8 cellular contexts compared by ENCODE assay signal in the genomic region with DNA sequence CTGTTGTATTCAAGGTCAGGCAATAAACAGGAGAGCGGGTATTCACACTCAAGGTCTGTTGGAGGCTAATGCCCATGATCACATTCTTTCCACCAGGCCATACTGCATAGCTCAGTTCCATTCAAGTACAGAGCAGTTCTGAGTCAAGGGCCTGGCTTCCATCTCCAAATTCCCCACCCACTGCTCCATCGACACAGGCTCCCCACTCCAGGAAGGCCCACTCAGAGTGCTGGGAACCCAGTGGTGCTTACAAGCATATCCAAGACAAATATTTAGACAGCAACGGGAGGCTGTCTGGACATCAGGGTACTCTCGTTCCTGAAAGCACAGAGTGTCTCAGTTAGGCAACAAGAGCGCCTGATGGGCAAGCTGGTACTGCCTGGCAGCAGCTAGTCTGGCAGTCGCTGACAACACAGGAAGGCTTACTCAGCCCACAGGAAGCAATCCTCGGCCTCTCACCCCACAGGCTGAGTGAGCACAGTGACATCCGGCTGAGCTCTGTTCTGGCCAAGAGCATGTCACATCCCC. TPM values are rescaled to one million over a fixed set of nuclear protein-coding genes. Genes with fewer than 3 reads are reported as not detected.
DNase-seq lines count a peak whose midpoint lies in the region; ATAC-seq, FAIRE-seq and TF ChIP-seq lines count a peak whose summit lies in the region.

No MANE protein-coding gene starts in this region.

- H3K4me3 Mint-ChIP-seq in Caco-2 (ENCODE audit: unreplicated experiment), result no peak overlapping the region

- no TSS peak for BruUV-seq in Panc1 (replicated peaks; lab: Mats Ljungman, UMichigan)
- BruUV-seq in Caco-2 (replicated peaks; lab: Mats Ljungman, UMichigan), result no TSS peak

- no peaks in the 10 kb centered on the region for H3K27me3 ChIP-seq in Panc1 (ENCODE audit: control insufficient read depth, insufficient read depth, low read length)
- H3K27me3 ChIP-seq in pancreas, result no peaks in the 10 kb centered on the region
- no peaks in the 10 kb centered on the region for H3K27me3 ChIP-seq in Caco-2 (replicated peaks; ENCODE audit: control insufficient read depth, insufficient read depth, low read length)

- 48 to 52% methylated on average over 8 of the region's 8 CpGs for WGBS in pancreas, 2 donors

- H3K4me1 ChIP-seq in Panc1 (ENCODE audit: control insufficient read depth, insufficient read depth, low read length) (peaks cover 8% of the 10 kb centered on the region; the same call in 1 of the 2 replicates), pancreas (peaks cover 0 to 6% (median 0%) of the 10 kb centered on the region in 3 donors), Caco-2 (peaks cover 12% of the 10 kb centered on the region; the same call in 1 of the 2 replicates)

- no peaks in the 10 kb centered on the region for H3K9me3 Mint-ChIP-seq in Caco-2 (ENCODE audit: unreplicated experiment)

- H3K9me3 ChIP-seq in Panc1 (ENCODE audit: control insufficient read depth, insufficient read depth, low read depth, low read length) (no peaks in the 10 kb centered on the region), pancreas (no peaks in the 10 kb centered on the region), Caco-2 (no peaks in the 10 kb centered on the region)

- CTCF ChIA-PET in Panc1 (lab: Charles Lee) (no interaction called here), Caco-2 (lab: Charles Lee) (no interaction called here)

- no peaks in the 10 kb centered on the region for H3K36me3 Mint-ChIP-seq in Caco-2 (ENCODE audit: insufficient read depth, unreplicated experiment)

- DNase-seq in 8988T, result peak; percentile 57
- DNase-seq in Panc1 (ENCODE audit: low read depth, low spot score), result no peak
- DNase-seq in activated effector memory CD4-positive, alpha-beta T cell treated with anti-CD3 and anti-CD28 coated beads, Interleukin-2, amount 50 U/mL, for 16 hours, result peak; percentile 89
- peak; percentile 95 for DNase-seq in foreskin fibroblast
- peak in 3 of 6 donors; percentile 23 to 29 (median 26) for DNase-seq in pancreas
- no peak for DNase-seq in Caco-2

- H3K4me3 ChIP-seq in Panc1 (ENCODE audit: low read depth in 2 of 2, low read length in 2 of 2) (no peak overlapping the region), foreskin fibroblast (ENCODE audit: low read depth in 1 of 2, low read length in 2 of 2) (no peak overlapping the region), pancreas (no peak overlapping the region), Caco-2 (ENCODE audit: low read depth, low read length) (no peak overlapping the region)

- no peak overlapping the region for H3K27ac Mint-ChIP-seq in Caco-2 (ENCODE audit: unreplicated experiment)

- FAIRE-seq in pancreas (lab: Jason Lieb, UNC), result no peak

- TF ChIP-seq CTCF in Panc1 (IDR thresholded peaks at IDR 0.05), result no peak
- TF ChIP-seq CTCF in foreskin fibroblast (IDR thresholded peaks at IDR 0.05; ENCODE audit: low read depth, low read length), result peak; percentile 6
- no peak for TF ChIP-seq CTCF in pancreas (IDR thresholded peaks at IDR 0.05)
- no peak for TF ChIP-seq CTCF in Caco-2 (IDR thresholded peaks at IDR 0.05; ENCODE audit: insufficient read depth in 1 of 2, low read depth in 1 of 2, low read length in 1 of 2, severe bottlenecking in 1 of 2, unreplicated experiment in 1 of 2)

- peaks cover 7% of the 10 kb centered on the region for H3K4me1 Mint-ChIP-seq in Caco-2 (ENCODE audit: low read depth, unreplicated experiment)

- POLR2A ChIA-PET in Panc1 (lab: Charles Lee) (no interaction called here), Caco-2 (lab: Charles Lee) (no interaction called here)

- H3K27me3 Mint-ChIP-seq in Caco-2 (ENCODE audit: insufficient read depth, unreplicated experiment), result no peaks in the 10 kb centered on the region

- no peaks in the 10 kb centered on the region for H3K36me3 ChIP-seq in Panc1 (ENCODE audit: control insufficient read depth, insufficient read depth, low read length)
- H3K36me3 ChIP-seq in pancreas, result peaks cover 0 to 6% (median 0%) of the 10 kb centered on the region in 3 donors
- H3K36me3 ChIP-seq in Caco-2 (ENCODE audit: control insufficient read depth, insufficient read depth, low read length), result peaks cover 3% of the 10 kb centered on the region

- peak; percentile 55 for ATAC-seq in GM21576 (IDR thresholded peaks at IDR 0.05; ENCODE audit: unreplicated experiment)
- peak; percentile 89 for ATAC-seq in Panc1
- peak; percentile 46 to 94 (median 85) for ATAC-seq in pancreas

- in situ Hi-C loops in Panc1 (cut with HindIII; ENCODE audit: low pct_unique_long_range_greater_than_20kb, low sequenced_read_pairs), result no loop called here

- H3K27ac ChIP-seq in Panc1 (ENCODE audit: low read length), result no peak overlapping the region
- H3K27ac ChIP-seq in pancreas, result peak overlapping the region in 2 of 4 donors; percentile 9 to 55
- peak overlapping the region; percentile 99 for H3K27ac ChIP-seq in temporal lobe (ENCODE audit: low read depth, low read length)

- intact Hi-C loops in Panc1 (cut with micrococcal nuclease; ENCODE audit: unreplicated experiment), result no loop called here
- intact Hi-C loops in pancreas (cut with DNase I), result no loop called here
- intact Hi-C loops in Caco-2 (cut with micrococcal nuclease; ENCODE audit: unreplicated experiment), result no loop called here

RNA-seq across cellular contexts. Expression of gene RFFL, which starts 40.9 kb away (rescaled TPM):
- total RNA-seq in Panc1 (2021; ENCODE audit: unreplicated experiment), result 38.4 TPM
- 19.4 TPM for polyA plus RNA-seq in Panc1 (2012; ENCODE audit: insufficient read length)
- total RNA-seq in pancreas, result 10 to 100 TPM; 12.9 to 24.4 (median 17.4) TPM
- polyA plus RNA-seq in pancreas, result 1 to 10 TPM; 3.6 to 5.9 TPM
- total RNA-seq in temporal lobe, result 7.1 TPM
- 27.9 and 29.6 TPM in 2 replicates for total RNA-seq in Caco-2 (2022)

RNA-seq across cellular contexts. Expression of gene LIG3, which starts 42.3 kb away (rescaled TPM):
- total RNA-seq in Panc1 (2021; ENCODE audit: unreplicated experiment), result 56.4 TPM
- 32.5 TPM for polyA plus RNA-seq in Panc1 (2012; ENCODE audit: insufficient read length)
- 10 to 100 TPM; 14.6 to 22.2 (median 18.8) TPM for total RNA-seq in pancreas
- polyA plus RNA-seq in pancreas, result 10 to 100 TPM in 1 of 2 donors, 1 to 10 TPM in 1; 6.4 to 11.6 TPM
- total RNA-seq in temporal lobe, result 30.5 TPM
- 49.9 and 55.3 TPM in 2 replicates for total RNA-seq in Caco-2 (2022)

Comparison
In these comparisons a context has a peak if more than half of its experiments do, and no peak if none do; other contexts are left out.
1. DNase-seq: peak in 8988T (single experiment), activated effector memory CD4-positive, alpha-beta T cell treated with anti-CD3 and anti-CD28 coated beads, Interleukin-2, amount 50 U/mL, for 16 hours (single experiment) and foreskin fibroblast (2 of 2); none in Panc1 (single experiment) and Caco-2 (0 of 2).
2. Peak in every context shown above with its lines, with median percentiles within 50 percentile points of each other: ATAC-seq.